Comparison of ENCODE assay signal across 15 cellular contexts in the genomic region with DNA sequence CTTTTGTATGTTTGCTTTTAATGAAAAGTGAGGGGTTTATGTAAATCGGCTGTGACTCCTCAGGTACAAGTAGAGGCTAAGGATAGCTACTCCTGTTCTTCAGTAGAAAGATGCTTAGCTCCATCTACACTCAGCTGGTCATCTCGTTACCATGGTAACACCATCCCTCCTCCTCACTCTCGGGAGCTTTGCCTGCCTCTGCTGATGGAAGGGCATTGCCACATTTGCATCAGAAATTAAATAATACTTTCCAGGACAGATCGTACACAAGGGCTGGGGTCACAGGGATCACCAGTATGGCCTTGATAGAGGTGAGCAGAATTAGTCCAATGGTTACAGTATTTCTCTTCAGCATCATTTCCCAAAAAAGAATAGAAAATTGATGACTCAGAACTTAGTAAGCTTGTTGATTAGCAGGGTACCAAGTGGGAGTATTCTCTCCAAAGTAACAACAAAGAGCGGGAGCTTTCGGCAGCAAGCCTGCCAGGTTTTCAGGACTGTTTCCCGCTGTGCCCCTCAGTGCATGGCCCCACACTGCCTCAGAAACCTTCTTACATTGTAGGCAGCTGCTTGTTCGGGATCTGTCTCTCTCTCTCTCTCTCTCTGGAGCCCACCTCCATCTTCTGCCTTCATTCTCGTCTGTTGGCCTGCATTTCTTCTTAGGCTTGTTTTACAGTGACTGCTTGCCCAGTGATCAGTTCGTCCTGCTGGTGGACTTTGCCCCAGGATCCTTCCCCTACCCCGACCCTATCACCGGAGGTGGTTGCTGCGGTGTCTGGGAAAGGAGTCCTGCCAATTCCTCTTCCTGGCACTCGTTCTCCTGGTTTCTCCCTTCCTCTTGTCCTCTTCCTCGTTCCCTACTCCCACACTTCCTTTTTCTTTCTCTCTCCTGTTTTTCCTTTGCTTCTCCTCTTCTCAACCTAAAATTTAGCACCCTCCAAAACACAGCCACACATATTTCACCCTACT. TPM values are rescaled to one million over a fixed set of nuclear protein-coding genes. Genes with fewer than 3 reads are reported as not detected.
DNase-seq lines count a peak whose midpoint lies in the region; ATAC-seq and TF ChIP-seq lines count a peak whose summit lies in the region.
"Had no signal": no experiment of that assay in that cellular context is flagged by ENCODE, and none has a peak within 500 bp of the region (broad histone marks: within the 10 kb centered on the region; RNA-seq: fewer than 3 reads in every experiment).

No MANE protein-coding gene starts in this region.

- ATAC-seq in WTC11 (peak; percentile 40), GM18868 (IDR thresholded peaks at IDR 0.05; ENCODE audit: unreplicated experiment) (no peak)
- ATAC-seq: body of pancreas had no signal

- no peaks in the 10 kb centered on the region; the same call in 1 of the 2 replicates for H3K27me3 Mint-ChIP-seq in WTC11 (ENCODE audit: low read depth)

- H3K9ac ChIP-seq in fibroblast of lung (ENCODE audit: insufficient read depth, low read length): no peak overlapping the region
- no peak overlapping the region for H3K9ac ChIP-seq in neuronal stem cell (ENCODE audit: low read depth, low read length, poor library complexity)
- H3K9ac ChIP-seq: BLaER1 had no signal

- no peak overlapping the region for H3K23ac ChIP-seq in neuronal stem cell (ENCODE audit: low read depth, low read length, poor library complexity)

- H2AFZ ChIP-seq in fibroblast of lung (ENCODE audit: low read length) (no peak overlapping the region), neuronal stem cell (ENCODE audit: low read length) (peak overlapping the region; percentile 53)

- H4K91ac ChIP-seq in neuronal stem cell (ENCODE audit: low read depth, low read length, poor library complexity): no peak overlapping the region

- WGBS in neuronal stem cell (ENCODE audit: extremely low coverage in 2 of 2, insufficient read length in 2 of 2, insufficient replicate concordance in 1 of 2), 2 donors: no CpG with 5 or more reads among the region's 15 CpGs

- peaks cover 5% of the 10 kb centered on the region for H3K36me3 Mint-ChIP-seq in WTC11

- CTCF ChIA-PET in WTC11 (lab: Charles Lee): interaction anchor here (1.2 kb wide), 2 partner anchors 14 to 64 kb away, joined by 3 to 4 read pairs; partner anchors contain the start of gene TTC39B

- no peak overlapping the region for H3K4me3 Mint-ChIP-seq in WTC11

- no peak overlapping the region for H2BK120ac ChIP-seq in neuronal stem cell (ENCODE audit: low read depth, low read length)

- TF ChIP-seq CTCF in WTC11 (IDR thresholded peaks at IDR 0.05) (no peak), fibroblast of lung (conservative IDR thresholded peaks at IDR 0.05 in 1 of 2, IDR thresholded peaks at IDR 0.05 in 1 of 2; ENCODE audit: low read depth in 1 of 2, low read length in 2 of 2) (no peak)

- H3K4me1 ChIP-seq in fibroblast of lung (ENCODE audit: control insufficient read depth, extremely low read depth, insufficient read depth, low read length) (peaks cover 3% of the 10 kb centered on the region), neuronal stem cell (ENCODE audit: control insufficient read depth in 2 of 2, insufficient read depth in 1 of 2, low read depth in 1 of 2, low read length in 2 of 2) (no peaks in the 10 kb centered on the region)
- H3K4me1 ChIP-seq: BLaER1, body of pancreas had no signal

- H3K36me3 ChIP-seq in fibroblast of lung (ENCODE audit: control insufficient read depth, insufficient read depth, low read length) (no peaks in the 10 kb centered on the region), neuronal stem cell (replicated peaks in 1 of 2; ENCODE audit: control insufficient read depth in 2 of 2, insufficient read depth in 2 of 2, low read length in 2 of 2) (no peaks in the 10 kb centered on the region)
- H3K36me3 ChIP-seq: BLaER1 had no signal

- H3K14ac ChIP-seq in neuronal stem cell (ENCODE audit: low read length): no peak overlapping the region

- H4K8ac ChIP-seq in neuronal stem cell (ENCODE audit: low read depth, low read length): no peak overlapping the region

- no peak overlapping the region for H2BK15ac ChIP-seq in neuronal stem cell (ENCODE audit: low read length)

- no peak overlapping the region for H3K18ac ChIP-seq in neuronal stem cell (ENCODE audit: low read length)

- H3K9me3 ChIP-seq in fibroblast of lung (ENCODE audit: control insufficient read depth, insufficient read depth, low read depth, low read length) (no peaks in the 10 kb centered on the region), neuronal stem cell (replicated peaks in 1 of 2; ENCODE audit: control insufficient read depth in 2 of 2, insufficient read depth in 1 of 2, low read depth in 1 of 2, low read length in 2 of 2) (no peaks in the 10 kb centered on the region)
- H3K9me3 ChIP-seq: BLaER1, body of pancreas had no signal

- POLR2A ChIA-PET in WTC11 (lab: Charles Lee): interaction anchor here (0.7 kb wide), 1 partner anchor 192 kb away, joined by 3 read pairs; no protein-coding TSS in a partner anchor

- H3K4me2 ChIP-seq in fibroblast of lung (ENCODE audit: extremely low read depth, insufficient read depth, low read length) (no peak overlapping the region), neuronal stem cell (ENCODE audit: insufficient read depth, low read length, poor library complexity, severe bottlenecking) (no peak overlapping the region)
- H3K4me2 ChIP-seq: BLaER1 had no signal

- H3K79me2 ChIP-seq in fibroblast of lung (ENCODE audit: control insufficient read depth, insufficient read depth, low read length): no peaks in the 10 kb centered on the region

- H3K27ac ChIP-seq in fibroblast of lung (ENCODE audit: insufficient read depth, low read length) (no peak overlapping the region), neuronal stem cell (replicated peaks; ENCODE audit: low read length) (no peak overlapping the region)
- H3K27ac ChIP-seq: BLaER1, body of pancreas had no signal

- H3K4ac ChIP-seq in neuronal stem cell (ENCODE audit: low read length): no peak overlapping the region

- no peak overlapping the region for H2BK12ac ChIP-seq in neuronal stem cell (ENCODE audit: low read length)

- H3K4me3 ChIP-seq in fibroblast of lung (replicated peaks in 1 of 4; ENCODE audit: control extremely low read depth in 1 of 4, insufficient read depth in 1 of 4, low read depth in 3 of 4, low read length in 4 of 4) (no peak overlapping the region), neuronal stem cell (ENCODE audit: low read length in 2 of 2) (no peak overlapping the region)
- H3K4me3 ChIP-seq: BLaER1, body of pancreas had no signal

- no peaks in the 10 kb centered on the region for H4K20me1 ChIP-seq in fibroblast of lung (ENCODE audit: control insufficient read depth, extremely low read depth, insufficient read depth, low read length)
- H4K20me1 ChIP-seq: BLaER1 had no signal

- DNase-seq in LHCN-M2 (ENCODE audit: low read depth): peak; percentile 9
- DNase-seq in WTC11 (ENCODE audit: low spot score): no peak
- peak; percentile 14 to 30 for DNase-seq in fibroblast of lung (ENCODE audit: low read depth in 2 of 2)
- DNase-seq in neuronal stem cell (ENCODE audit: low spot score): peak; percentile 8
- no peak for DNase-seq in NOMO-1 treated with DMSO at 0.1 percent for 48 hours (lab: John Stamatoyannopoulos, UW; ENCODE audit: unreplicated experiment)
- no peak for DNase-seq in mesenteric fat pad (ENCODE audit: low spot score)
- DNase-seq in NCI-H1436 treated with DMSO at 0.1 percent for 48 hours (lab: John Stamatoyannopoulos, UW): no peak
- DNase-seq: activated CD8-positive, alpha-beta memory T cell treated with anti-CD3 and anti-CD28 coated beads for 24 hours; activated effector memory CD4-positive, alpha-beta T cell treated with Interleukin-2 at 50 U/mL for 16 hours; body of pancreas; DMS53; Kasumi-1; kidney glomerular epithelial cell had no signal

- no peaks in the 10 kb centered on the region for H3K79me1 ChIP-seq in neuronal stem cell (ENCODE audit: low read depth, low read length)

- peaks cover 17% of the 10 kb centered on the region for H3K4me1 Mint-ChIP-seq in WTC11

- H3K27me3 ChIP-seq in fibroblast of lung (ENCODE audit: control insufficient read depth, insufficient read depth, low read length): no peaks in the 10 kb centered on the region
- no peaks in the 10 kb centered on the region for H3K27me3 ChIP-seq in neuronal stem cell (ENCODE audit: control insufficient read depth in 3 of 3, insufficient read depth in 3 of 3, low read depth in 1 of 3, low read length in 3 of 3)
- H3K27me3 ChIP-seq: BLaER1, body of pancreas had no signal

- H3K9me3 Mint-ChIP-seq in WTC11: peaks cover 7% of the 10 kb centered on the region

- H2AK5ac ChIP-seq in neuronal stem cell (ENCODE audit: low read depth, low read length): no peak overlapping the region

- H2BK5ac ChIP-seq in neuronal stem cell (ENCODE audit: low read length): no peak overlapping the region

- H3K27ac Mint-ChIP-seq in WTC11: no peak overlapping the region

TF ChIP-seq in WTC11, 78 proteins besides CTCF, POLR2A, EP300 and RAD21:
- TF ChIP-seq IRF1 (CRISPR knock-in tag; IDR thresholded peaks at IDR 0.05): no peak
- TF ChIP-seq, protein P1, sequence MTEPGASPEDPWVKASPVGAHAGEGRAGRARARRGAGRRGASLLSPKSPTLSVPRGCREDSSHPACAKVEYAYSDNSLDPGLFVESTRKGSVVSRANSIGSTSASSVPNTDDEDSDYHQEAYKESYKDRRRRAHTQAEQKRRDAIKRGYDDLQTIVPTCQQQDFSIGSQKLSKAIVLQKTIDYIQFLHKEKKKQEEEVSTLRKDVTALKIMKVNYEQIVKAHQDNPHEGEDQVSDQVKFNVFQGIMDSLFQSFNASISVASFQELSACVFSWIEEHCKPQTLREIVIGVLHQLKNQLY (CRISPR knock-in tag; IDR thresholded peaks at IDR 0.05): no peak

RNA-seq across cellular contexts. Expression of gene SNAPC3, which starts 51.9 kb away (rescaled TPM):
- 41.0 and 42.3 TPM in 2 replicates for total RNA-seq in LHCN-M2 (2014; rRNA removed)
- 15.7 TPM for polyA plus RNA-seq in LHCN-M2 (2012)
- total RNA-seq in WTC11 (2021): 33.5 to 37.7 TPM (median 33.6 TPM) in 3 replicates
- total RNA-seq in fibroblast of lung: 33.1 and 43.4 TPM in 2 replicates
- 37.9 and 54.9 TPM in 2 replicates for polyA plus RNA-seq in fibroblast of lung
- polyA plus RNA-seq in fibroblast of lung (2012): 21.7 and 30.8 TPM in 2 replicates
- polyA minus RNA-seq in fibroblast of lung (ENCODE audit: low replicate concordance): 3.9 and 8.6 TPM in 2 replicates
- 35.3 TPM for polyA plus RNA-seq in neuronal stem cell (2013, experiment 1 of 2)
- 35.7 TPM for polyA plus RNA-seq in neuronal stem cell (2013, experiment 2 of 2)
- total RNA-seq in mesenteric fat pad: 18.5 TPM

Comparison
In these comparisons a context has a peak if more than half of its experiments do, and no peak if none do; other contexts are left out.
1. DNase-seq: peak in LHCN-M2 (single experiment), fibroblast of lung (2 of 2) and neuronal stem cell (single experiment); none in WTC11 (single experiment), NOMO-1 treated with DMSO at 0.1 percent for 48 hours (single experiment), mesenteric fat pad (single experiment) and NCI-H1436 treated with DMSO at 0.1 percent for 48 hours (single experiment).